9 cellular contexts compared by ENCODE assay signal in the genomic region with DNA sequence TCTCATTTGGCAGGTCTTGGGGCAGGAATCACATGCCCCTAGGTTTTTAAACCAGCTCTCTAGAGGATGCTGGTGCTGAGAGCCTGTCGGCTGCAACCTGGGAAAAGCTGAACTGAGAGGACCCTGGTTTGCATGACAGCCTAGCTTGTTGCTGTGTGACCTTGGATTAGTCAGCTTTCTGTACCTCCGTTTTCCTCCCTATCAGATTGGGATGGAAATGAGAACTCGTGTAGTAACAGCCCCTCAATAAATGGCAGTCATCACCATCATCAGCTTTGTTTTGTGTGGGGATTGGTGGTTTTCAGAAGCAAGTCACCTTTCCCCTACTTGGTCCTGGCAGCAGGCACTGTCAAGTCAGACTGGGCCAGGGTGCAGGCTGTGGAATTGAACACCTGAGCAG.
DNase-seq lines count a peak whose midpoint lies in the region; ATAC-seq and TF ChIP-seq lines count a peak whose summit lies in the region.
"Had no signal": no experiment of that assay in that cellular context is flagged by ENCODE, and none has a peak within 500 bp of the region (broad histone marks: within the 10 kb centered on the region; RNA-seq: fewer than 3 reads in every experiment).

No MANE protein-coding gene starts in this region.

- H3K27me3 ChIP-seq in left ventricle myocardium inferior (ENCODE audit: low read depth) (no peaks in the 10 kb centered on the region), ascending aorta (no peaks in the 10 kb centered on the region), muscle layer of duodenum (ENCODE audit: low read depth, low read length) (no peaks in the 10 kb centered on the region), uterus (no peaks in the 10 kb centered on the region)

- no peak overlapping the region for H3K4me3 ChIP-seq in left ventricle myocardium inferior
- peak overlapping the region in 1 of 2 donors; percentile 99 for H3K4me3 ChIP-seq in ascending aorta
- H3K4me3 ChIP-seq in muscle layer of duodenum (ENCODE audit: low read depth in 1 of 2, low read length in 2 of 2): no peak overlapping the region
- H3K4me3 ChIP-seq in uterus: no peak overlapping the region

- H3K27ac ChIP-seq in left ventricle myocardium inferior (replicated peaks) (peak overlapping the region; percentile 97), ascending aorta (peak overlapping the region; percentile 99), muscle layer of duodenum (ENCODE audit: low read length) (peak overlapping the region; percentile 83), uterus (peak overlapping the region; percentile 92 to 94)
- H3K27ac ChIP-seq: parathyroid adenoma had no signal

- TF ChIP-seq CTCF in left ventricle myocardium inferior (IDR thresholded peaks at IDR 0.05; ENCODE audit: borderline replicate concordance) (no peak), ascending aorta (IDR thresholded peaks at IDR 0.05) (no peak), uterus (IDR thresholded peaks at IDR 0.05) (no peak)

- ATAC-seq in left ventricle myocardium superior (no peak), HG03280 (IDR thresholded peaks at IDR 0.05; ENCODE audit: unreplicated experiment) (no peak), HG03520 (IDR thresholded peaks at IDR 0.05; ENCODE audit: unreplicated experiment) (no peak)

- DNase-seq in left ventricle myocardium inferior: no peak
- DNase-seq in left ventricle myocardium superior: no peak
- DNase-seq in ascending aorta (ENCODE audit: low spot score in 2 of 2): no peak
- no peak for DNase-seq in uterus
- DNase-seq in RPMI8226: no peak

- no peak for TF ChIP-seq POLR2A in uterus (IDR thresholded peaks at IDR 0.05)

- peaks cover 94% of the 10 kb centered on the region for H3K4me1 ChIP-seq in left ventricle myocardium inferior
- peaks cover 43 to 78% of the 10 kb centered on the region in 2 donors for H3K4me1 ChIP-seq in ascending aorta
- H3K4me1 ChIP-seq in muscle layer of duodenum (ENCODE audit: control insufficient read depth in 1 of 2, insufficient read depth in 2 of 2, low read length in 2 of 2): peaks cover 42 to 79% of the 10 kb centered on the region in 2 donors
- peaks cover 6 to 14% of the 10 kb centered on the region in 2 donors for H3K4me1 ChIP-seq in uterus

- intact Hi-C loops in left ventricle myocardium inferior (cut with micrococcal nuclease) (no loop called here), left ventricle myocardium superior (cut with micrococcal nuclease) (loop anchor here (5.0 kb wide), 1 partner anchor 76 kb away; a partner anchor contains a TSS), ascending aorta (cut with DNase I) (loop anchor here (5.0 to 10.0 kb wide), 2 partner anchors 61 to 369 kb away; no protein-coding TSS in a partner anchor), uterus (cut with DNase I; ENCODE audit: low total_unique reads) (no loop called here)

- H3K36me3 ChIP-seq in left ventricle myocardium inferior (no peaks in the 10 kb centered on the region), ascending aorta (peaks cover 0 to 11% of the 10 kb centered on the region in 2 donors), muscle layer of duodenum (ENCODE audit: control insufficient read depth in 1 of 2, insufficient read depth in 2 of 2, low read length in 2 of 2) (peaks cover 0 to 13% of the 10 kb centered on the region in 2 donors), uterus (no peaks in the 10 kb centered on the region)

- no peaks in the 10 kb centered on the region for H3K9me3 ChIP-seq in left ventricle myocardium inferior (replicated peaks)
- H3K9me3 ChIP-seq in ascending aorta: no peaks in the 10 kb centered on the region
- H3K9me3 ChIP-seq in muscle layer of duodenum (ENCODE audit: control insufficient read depth in 1 of 2, low read length in 2 of 2): no peaks in the 10 kb centered on the region
- no peaks in the 10 kb centered on the region for H3K9me3 ChIP-seq in uterus

Comparison
In these comparisons a context has a peak if more than half of its experiments do, and no peak if none do; other contexts are left out.
1. intact Hi-C loops: an anchor here in left ventricle myocardium superior (5.0 kb wide) and ascending aorta (5.0 to 10.0 kb wide); none called in left ventricle myocardium inferior and uterus.